Comparison of ENCODE assay signal across 21 cellular contexts in the genomic region with DNA sequence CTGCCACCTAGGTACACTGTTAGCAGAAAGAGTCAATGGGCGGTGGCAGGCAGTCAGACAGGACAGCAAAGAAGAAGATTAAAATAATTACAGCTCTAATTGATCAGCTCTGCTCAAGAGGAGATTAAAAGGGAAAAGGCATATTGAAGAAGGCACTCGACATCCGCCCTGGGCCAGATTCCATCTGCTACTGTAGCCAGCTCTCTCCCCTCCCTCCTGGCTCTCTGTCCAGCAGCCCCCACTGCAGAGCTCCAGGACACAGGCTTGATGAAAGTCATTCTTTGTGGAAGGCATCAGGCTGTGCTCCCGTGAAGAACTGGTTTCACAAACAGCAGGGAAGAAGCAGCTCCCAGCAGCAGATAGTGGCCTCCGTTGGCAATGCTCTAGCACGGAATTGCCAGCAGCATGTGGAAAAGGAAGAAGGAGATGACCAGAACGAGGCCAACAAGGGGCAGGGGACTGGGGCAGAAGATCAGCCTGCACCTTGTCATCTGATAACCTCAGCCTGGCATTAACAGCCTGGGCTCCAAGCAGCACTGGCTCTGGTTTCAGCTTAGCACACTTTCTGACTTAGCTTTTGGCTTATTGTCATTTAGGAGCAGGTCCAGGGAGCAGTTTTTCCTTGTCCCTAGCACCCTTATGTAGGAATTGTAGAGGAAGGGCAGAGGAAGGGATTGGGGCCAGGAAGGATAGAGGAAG.
DNase-seq lines count a peak whose midpoint lies in the region; ATAC-seq and TF ChIP-seq lines count a peak whose summit lies in the region.
"Had no signal": no experiment of that assay in that cellular context is flagged by ENCODE, and none has a peak within 500 bp of the region (broad histone marks: within the 10 kb centered on the region; RNA-seq: fewer than 3 reads in every experiment).

No MANE protein-coding gene starts in this region.

- H2BK12ac ChIP-seq in neuronal stem cell (ENCODE audit: low read length), result no peak overlapping the region

- H3K27ac Mint-ChIP-seq in CD4-positive, alpha-beta T cell, result no peak overlapping the region
- H3K27ac Mint-ChIP-seq: activated CD8-positive, alpha-beta T cell treated with anti-CD3 and anti-CD28 coated beads for 36 hours; activated T-helper 17 cell treated with anti-CD3 and anti-CD28 coated beads, Interleukin-2, amount 50 U/mL, for 72 hours; CD14-positive monocyte; nephron progenitor cell had no signal

- no TSS peak for BruUV-seq in A673 (replicated peaks; lab: Mats Ljungman, UMichigan)

- H4K8ac ChIP-seq in neuronal stem cell (ENCODE audit: low read depth, low read length), result no peak overlapping the region

- H3K9me3 ChIP-seq in neuronal stem cell (replicated peaks in 1 of 2; ENCODE audit: control insufficient read depth in 2 of 2, insufficient read depth in 1 of 2, low read depth in 1 of 2, low read length in 2 of 2) (no peaks in the 10 kb centered on the region), A673 (ENCODE audit: low read depth, low read length, poor library complexity, severe bottlenecking) (no peaks in the 10 kb centered on the region)
- H3K9me3 ChIP-seq in CD4-positive, alpha-beta T cell (ENCODE audit: control insufficient read depth, low read length), result no peaks in the 10 kb centered on the region
- H3K9me3 ChIP-seq: esophagus squamous epithelium had no signal

- H3K4me3 ChIP-seq in neuronal stem cell (ENCODE audit: low read length in 2 of 2), result no peak overlapping the region
- H3K4me3 ChIP-seq in A673 (ENCODE audit: low read depth, low read length, poor library complexity, severe bottlenecking), result no peak overlapping the region
- H3K4me3 ChIP-seq: esophagus squamous epithelium had no signal

- no peak overlapping the region for H2AK5ac ChIP-seq in neuronal stem cell (ENCODE audit: low read depth, low read length)

- H2BK15ac ChIP-seq in neuronal stem cell (ENCODE audit: low read length), result no peak overlapping the region

- H3K4me1 ChIP-seq in neuronal stem cell (ENCODE audit: control insufficient read depth in 2 of 2, insufficient read depth in 1 of 2, low read depth in 1 of 2, low read length in 2 of 2) (peaks cover 6 to 13% of the 10 kb centered on the region in 2 donors), A673 (ENCODE audit: insufficient read depth, low read length, poor library complexity, severe bottlenecking) (no peaks in the 10 kb centered on the region)
- H3K4me1 ChIP-seq: esophagus squamous epithelium had no signal

- H3K4ac ChIP-seq in neuronal stem cell (ENCODE audit: low read length), result no peak overlapping the region

- H3K27me3 ChIP-seq in neuronal stem cell (ENCODE audit: control insufficient read depth in 3 of 3, insufficient read depth in 3 of 3, low read depth in 1 of 3, low read length in 3 of 3) (peaks cover 0 to 9% (median 0%) of the 10 kb centered on the region in 3 experiments), A673 (replicated peaks; ENCODE audit: insufficient read depth, low read depth, low read length, poor library complexity) (no peaks in the 10 kb centered on the region)
- no peaks in the 10 kb centered on the region for H3K27me3 ChIP-seq in CD4-positive, alpha-beta T cell (ENCODE audit: control insufficient read depth, insufficient read depth, low read length)
- H3K27me3 ChIP-seq: esophagus squamous epithelium had no signal

- H3K27ac ChIP-seq in neuronal stem cell (replicated peaks; ENCODE audit: low read length), result no peak overlapping the region
- no peak overlapping the region for H3K27ac ChIP-seq in A673 (ENCODE audit: low read depth, low read length, poor library complexity, severe bottlenecking)
- no peak overlapping the region for H3K27ac ChIP-seq in CD4-positive, alpha-beta T cell (ENCODE audit: low read depth, low read length)
- H3K27ac ChIP-seq: 22Rv1, esophagus squamous epithelium, HL-60 had no signal

- H3K9me3 Mint-ChIP-seq in CD4-positive, alpha-beta T cell, result peaks cover 9% of the 10 kb centered on the region
- H3K9me3 Mint-ChIP-seq: nephron progenitor cell had no signal

- H3K14ac ChIP-seq in neuronal stem cell (ENCODE audit: low read length), result no peak overlapping the region

- no peak for ATAC-seq in GM21717 (IDR thresholded peaks at IDR 0.05; ENCODE audit: unreplicated experiment)
- ATAC-seq in CD4-positive, alpha-beta T cell (ENCODE audit: poor library complexity), result no peak
- ATAC-seq: activated CD8-positive, alpha-beta T cell treated with anti-CD3 and anti-CD28 coated beads for 36 hours; activated T-helper 17 cell treated with anti-CD3 and anti-CD28 coated beads, Interleukin-2, amount 50 U/mL, for 72 hours; Panc1 had no signal

- H3K79me1 ChIP-seq in neuronal stem cell (ENCODE audit: low read depth, low read length), result no peaks in the 10 kb centered on the region

- no peaks in the 10 kb centered on the region for H3K4me1 Mint-ChIP-seq in CD4-positive, alpha-beta T cell (ENCODE audit: low read depth)
- H3K4me1 Mint-ChIP-seq: activated T-helper 17 cell treated with anti-CD3 and anti-CD28 coated beads, Interleukin-2, amount 50 U/mL, for 72 hours; CD14-positive monocyte had no signal

- intact Hi-C loops in A673 (cut with micrococcal nuclease; ENCODE audit: unreplicated experiment), result no loop called here
- intact Hi-C loops in CD4-positive, alpha-beta T cell (cut with DNase I, micrococcal nuclease), result no loop called here

- no CpG with 5 or more reads among the region's 7 CpGs for WGBS in neuronal stem cell (ENCODE audit: extremely low coverage in 2 of 2, insufficient read length in 2 of 2, insufficient replicate concordance in 1 of 2), 2 donors

- no peak overlapping the region for H3K23ac ChIP-seq in neuronal stem cell (ENCODE audit: low read depth, low read length, poor library complexity)

- no peak overlapping the region for H2BK120ac ChIP-seq in neuronal stem cell (ENCODE audit: low read depth, low read length)

- no peak overlapping the region for H3K4me3 Mint-ChIP-seq in CD4-positive, alpha-beta T cell
- H3K4me3 Mint-ChIP-seq: activated CD8-positive, alpha-beta T cell treated with anti-CD3 and anti-CD28 coated beads for 36 hours; activated T-helper 17 cell treated with anti-CD3 and anti-CD28 coated beads, Interleukin-2, amount 50 U/mL, for 72 hours; CD14-positive monocyte; nephron progenitor cell had no signal

- H3K9ac ChIP-seq in neuronal stem cell (ENCODE audit: low read depth, low read length, poor library complexity), result no peak overlapping the region

- no peaks in the 10 kb centered on the region for H3K36me3 ChIP-seq in neuronal stem cell (replicated peaks in 1 of 2; ENCODE audit: control insufficient read depth in 2 of 2, insufficient read depth in 2 of 2, low read length in 2 of 2)
- H3K36me3 ChIP-seq in A673 (ENCODE audit: insufficient read depth, low read length, poor library complexity, severe bottlenecking), result no peaks in the 10 kb centered on the region
- H3K36me3 ChIP-seq: esophagus squamous epithelium had no signal

- H3K36me3 Mint-ChIP-seq in CD4-positive, alpha-beta T cell (ENCODE audit: low read depth), result no peaks in the 10 kb centered on the region
- H3K36me3 Mint-ChIP-seq: CD14-positive monocyte had no signal

- no peak overlapping the region for H4K91ac ChIP-seq in neuronal stem cell (ENCODE audit: low read depth, low read length, poor library complexity)

- DNase-seq in DMS 273 (lab: John Stamatoyannopoulos, UW; ENCODE audit: unreplicated experiment) (peak; percentile 22), DMS 273 treated with DMSO at 0.1 percent for 48 hours (lab: John Stamatoyannopoulos, UW) (no peak), NCI-H446 treated with DMSO at 0.1 percent for 48 hours (lab: John Stamatoyannopoulos, UW) (peak; percentile 62), cerebellar cortex (ENCODE audit: low spot score) (peak; percentile 89), neuronal stem cell (ENCODE audit: low spot score) (no peak), A673 (ENCODE audit: low spot score) (no peak)
- DNase-seq in CD4-positive, alpha-beta T cell, result no peak
- DNase-seq: activated CD8-positive, alpha-beta T cell treated with anti-CD3 and anti-CD28 coated beads for 36 hours; DMS79; effector CD4-positive, alpha-beta T cell; esophagus squamous epithelium; HCEC 1CT; MV-4-11; NCI-H345; nephron progenitor cell had no signal

- no peak overlapping the region for H3K4me2 ChIP-seq in neuronal stem cell (ENCODE audit: insufficient read depth, low read length, poor library complexity, severe bottlenecking)

- POLR2A ChIA-PET in A673 (lab: Charles Lee; ENCODE audit: low non-redundant PET), result no interaction called here
- POLR2A ChIA-PET in CD4-positive, alpha-beta T cell (lab: Charles Lee), result no interaction called here

- H2BK5ac ChIP-seq in neuronal stem cell (ENCODE audit: low read length), result no peak overlapping the region

- H3K27me3 Mint-ChIP-seq in CD4-positive, alpha-beta T cell, result no peaks in the 10 kb centered on the region
- H3K27me3 Mint-ChIP-seq: activated CD8-positive, alpha-beta T cell treated with anti-CD3 and anti-CD28 coated beads for 36 hours; activated T-helper 17 cell treated with anti-CD3 and anti-CD28 coated beads, Interleukin-2, amount 50 U/mL, for 72 hours had no signal

- H3K18ac ChIP-seq in neuronal stem cell (ENCODE audit: low read length), result no peak overlapping the region

- TF ChIP-seq CTCF in A673 (conservative IDR thresholded peaks at IDR 0.05; ENCODE audit: low read depth, low read length), result no peak
- TF ChIP-seq CTCF in CD4-positive, alpha-beta T cell (IDR thresholded peaks at IDR 0.05), result no peak

- CTCF ChIA-PET in A673 (lab: Charles Lee), result no interaction called here
- CTCF ChIA-PET in CD4-positive, alpha-beta T cell (lab: Charles Lee), result interaction anchor here (0.6 kb wide), 1 partner anchor 89 kb away, joined by 4 read pairs; no protein-coding TSS in a partner anchor

- peak overlapping the region; percentile 61 for H2AFZ ChIP-seq in neuronal stem cell (ENCODE audit: low read length)

Comparison
In these comparisons a context has a peak if more than half of its experiments do, and no peak if none do; other contexts are left out.
1. DNase-seq: peak in DMS 273 (single experiment), NCI-H446 treated with DMSO at 0.1 percent for 48 hours (single experiment) and cerebellar cortex (single experiment); none in DMS 273 treated with DMSO at 0.1 percent for 48 hours (single experiment), neuronal stem cell (single experiment), A673 (single experiment) and CD4-positive, alpha-beta T cell (0 of 10).